ENCODE assay signal across 25 cellular contexts in genomic region chr19:4503224-4504170, GRCh38. TPM values are rescaled to one million over a fixed set of nuclear protein-coding genes. Genes with fewer than 3 reads are reported as not detected.
DNase-seq lines count a peak whose midpoint lies in the region; ATAC-seq and TF ChIP-seq lines count a peak whose summit lies in the region.
"Had no signal": no experiment of that assay in that cellular context is flagged by ENCODE, and none has a peak within 500 bp of the region (broad histone marks: within the 10 kb centered on the region; RNA-seq: fewer than 3 reads in every experiment).

No MANE protein-coding gene starts in this region.

- H3K4me3 Mint-ChIP-seq in neural progenitor cell, result no peak overlapping the region

- peaks cover 11% of the 10 kb centered on the region for H3K27me3 Mint-ChIP-seq in neural progenitor cell (ENCODE audit: insufficient read depth, low read depth)

- H3K27ac Mint-ChIP-seq in neural progenitor cell, result no peak overlapping the region

- H3F3A ChIP-seq in neural progenitor cell (ENCODE audit: low read depth), result no peaks in the 10 kb centered on the region

- H3K4me1 ChIP-seq in right atrium auricular region (peaks cover 0 to 9% of the 10 kb centered on the region in 2 donors), adipocyte (ENCODE audit: control insufficient read depth, insufficient read depth, low read length) (peaks cover 29% of the 10 kb centered on the region), neural progenitor cell (peaks cover 11% of the 10 kb centered on the region)
- H3K4me1 ChIP-seq: breast epithelium, colonic mucosa, esophagus squamous epithelium, lower lobe of right lung had no signal

- ATAC-seq in Right ventricle myocardium inferior (peak; percentile 2), HG03175 (IDR thresholded peaks at IDR 0.05; ENCODE audit: unreplicated experiment) (no peak), HG03039 (IDR thresholded peaks at IDR 0.05; ENCODE audit: unreplicated experiment) (no peak), HG02588 (IDR thresholded peaks at IDR 0.05; ENCODE audit: unreplicated experiment) (no peak)

- no peaks in the 10 kb centered on the region for H3K9me3 ChIP-seq in right atrium auricular region
- H3K9me3 ChIP-seq in adipocyte (ENCODE audit: control insufficient read depth, low read length), result no peaks in the 10 kb centered on the region
- H3K9me3 ChIP-seq in neural progenitor cell (ENCODE audit: low read depth), result no peaks in the 10 kb centered on the region
- H3K9me3 ChIP-seq: breast epithelium, colonic mucosa, esophagus squamous epithelium, lower lobe of right lung, SJSA1 had no signal

- H3K4me2 ChIP-seq in neural progenitor cell, result peak overlapping the region; percentile 10

- intact Hi-C loops in Right ventricle myocardium inferior (cut with DNase I), result no loop called here

- H3K79me2 ChIP-seq in neural progenitor cell (ENCODE audit: low read depth), result no peaks in the 10 kb centered on the region

- H3K36me3 ChIP-seq in right atrium auricular region, result peaks cover 94% of the 10 kb centered on the region
- peaks cover 83% of the 10 kb centered on the region for H3K36me3 ChIP-seq in adipocyte (ENCODE audit: control insufficient read depth, insufficient read depth, low read length, severe bottlenecking)
- no peaks in the 10 kb centered on the region for H3K36me3 ChIP-seq in neural progenitor cell
- H3K36me3 ChIP-seq: breast epithelium, colonic mucosa had no signal

- H3K4me3 ChIP-seq in right atrium auricular region (no peak overlapping the region), adipocyte (ENCODE audit: low read length) (no peak overlapping the region), neural progenitor cell (no peak overlapping the region)
- H3K4me3 ChIP-seq: breast epithelium, colonic mucosa, esophagus squamous epithelium, lower lobe of right lung, SJSA1, skin epidermis had no signal

- TF ChIP-seq CTCF in right atrium auricular region (IDR thresholded peaks at IDR 0.05) (no peak), neural progenitor cell (IDR thresholded peaks at IDR 0.05) (no peak)

- peaks cover 22% of the 10 kb centered on the region for H4K20me1 ChIP-seq in neural progenitor cell (ENCODE audit: low read depth)

- H3K9me3 Mint-ChIP-seq in neural progenitor cell, result no peaks in the 10 kb centered on the region

- DNase-seq in Right ventricle myocardium inferior (ENCODE audit: missing footprints) (no peak), right atrium auricular region (ENCODE audit: low spot score) (no peak), adipocyte (ENCODE audit: low read depth) (no peak), neural progenitor cell (ENCODE audit: low spot score) (peak; percentile 45)
- DNase-seq: activated CD4-positive, CD25-positive, alpha-beta regulatory T cell treated with anti-CD3 and anti-CD28 coated beads, Interleukin-2, amount 50 U/mL, for 72 hours; activated naive CD4-positive, alpha-beta T cell; amniotic stem cell; colonic mucosa; DMS79; esophagus squamous epithelium; lower lobe of right lung; NCI-H1092; NCI-H2029 treated with DMSO at 0.1 percent for 48 hours; NCI-H510A treated with DMSO at 0.1 percent for 48 hours; NK-92 treated with Interleukin-12 subunit alpha and Interleukin-12 subunit beta, amount 100 ng/mL, for 24 hours; T-helper 1 cell had no signal

- peaks cover 9% of the 10 kb centered on the region for H3K36me3 Mint-ChIP-seq in neural progenitor cell

- H3K9ac ChIP-seq in adipocyte (ENCODE audit: low read length), result peak overlapping the region; percentile 34
- no peak overlapping the region for H3K9ac ChIP-seq in neural progenitor cell

- H3K27me3 ChIP-seq in right atrium auricular region (no peaks in the 10 kb centered on the region), adipocyte (replicated peaks; ENCODE audit: control insufficient read depth, insufficient read depth, low read length) (no peaks in the 10 kb centered on the region), neural progenitor cell (no peaks in the 10 kb centered on the region)
- H3K27me3 ChIP-seq: breast epithelium, colonic mucosa, esophagus squamous epithelium, SJSA1 had no signal

- H2AFZ ChIP-seq in neural progenitor cell (replicated peaks), result no peak overlapping the region

- H3K27ac ChIP-seq in right atrium auricular region (no peak overlapping the region), neural progenitor cell (peak overlapping the region; percentile 51), temporal lobe (ENCODE audit: low read depth, low read length) (peak overlapping the region; percentile 27)
- H3K27ac ChIP-seq: colonic mucosa, esophagus squamous epithelium, lower lobe of right lung, SJSA1, skin epidermis had no signal

- H3K4me1 Mint-ChIP-seq in neural progenitor cell, result no peaks in the 10 kb centered on the region

RNA-seq across cellular contexts. Expression of gene PLIN4, which starts 14.8 kb away (rescaled TPM):
- total RNA-seq in Right ventricle myocardium inferior (241 TPM), right atrium auricular region (100 to 1,000 TPM; 104 to 156 TPM), neural progenitor cell (ENCODE audit: low replicate concordance) (0.15 TPM in 1 of 2 replicates, not detected in the other), temporal lobe (0.49 TPM)
- total RNA-seq: SJSA1 had no signal

RNA-seq across cellular contexts. Expression of gene HDGFL2, which starts 31.4 kb away (rescaled TPM):
- total RNA-seq in Right ventricle myocardium inferior (28.2 TPM), right atrium auricular region (10 to 100 TPM; 18.3 to 24.8 TPM), neural progenitor cell (ENCODE audit: low replicate concordance) (36.0 and 166 TPM in 2 replicates), temporal lobe (29.3 TPM)

RNA-seq across cellular contexts. Expression of gene PLIN5, which starts 31.5 kb away (rescaled TPM):
- total RNA-seq in Right ventricle myocardium inferior, result 50.4 TPM
- total RNA-seq in right atrium auricular region, result 10 to 100 TPM; 21.4 to 43.6 TPM
- total RNA-seq in neural progenitor cell (ENCODE audit: low replicate concordance), result 1.2 and 5.1 TPM in 2 replicates
- 1.2 TPM for total RNA-seq in temporal lobe
- total RNA-seq: A172, IMR-90, SJSA1 had no signal

RNA-seq across cellular contexts. Expression of gene LRG1, which starts 36.3 kb away (rescaled TPM):
- total RNA-seq in Right ventricle myocardium inferior (0.73 TPM), right atrium auricular region (under 1 TPM in 1 of 2 donors, not detected in 1; 0.67 TPM), neural progenitor cell (ENCODE audit: low replicate concordance) (0.19 TPM in 1 of 2 replicates, not detected in the other), temporal lobe (0.25 TPM)
- total RNA-seq: IMR-90, SJSA1 had no signal

RNA-seq across cellular contexts. Expression of gene UBXN6, which starts 45.9 kb away (rescaled TPM):
- total RNA-seq in Right ventricle myocardium inferior (119 TPM), right atrium auricular region (100 to 1,000 TPM in 1 of 2 donors, 10 to 100 TPM in 1; 52.8 to 100 TPM), neural progenitor cell (ENCODE audit: low replicate concordance) (24.9 and 42.7 TPM in 2 replicates), temporal lobe (48.2 TPM)

Comparison
In these comparisons a context has a peak if more than half of its experiments do, and no peak if none do; other contexts are left out.
1. H3K27ac ChIP-seq: peak in neural progenitor cell (single experiment) and temporal lobe (single experiment); none in right atrium auricular region (0 of 2).
2. RNA of gene PLIN4, which starts 14.8 kb away (total RNA-seq): 241 TPM in Right ventricle myocardium inferior (single experiment) and 104 to 156 TPM in right atrium auricular region; 0.49 TPM in temporal lobe (single experiment) and 0.15 TPM in neural progenitor cell; every median in the first group is over 10 times any median in the second.